Comparison of ENCODE assay signal across 1 cellular context in the genomic region with DNA sequence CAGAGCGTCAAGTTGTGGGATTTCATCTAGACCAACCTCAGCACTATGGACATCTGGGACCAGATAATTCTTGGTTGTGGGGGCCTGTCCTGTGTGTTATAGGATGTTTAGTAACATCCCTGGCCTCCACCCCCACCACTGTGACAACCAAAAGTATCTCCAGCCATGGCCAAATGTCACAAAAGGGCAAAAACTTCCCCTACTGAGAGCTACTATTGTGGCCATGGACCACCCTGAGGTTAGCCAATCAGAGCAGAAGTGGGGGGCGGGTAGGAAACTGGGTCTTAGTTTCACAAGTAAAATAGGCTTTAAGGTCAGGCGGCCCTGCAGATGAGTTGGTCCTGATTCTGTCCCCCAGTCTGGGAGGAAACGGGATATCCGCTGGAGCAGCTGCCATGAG.
TF ChIP-seq lines count a peak whose summit lies in the region.

No MANE protein-coding gene starts in this region.

TF ChIP-seq in WTC11, 78 proteins besides CTCF, POLR2A, EP300 and RAD21 (continued from another document):
- TF ChIP-seq, protein P1, sequence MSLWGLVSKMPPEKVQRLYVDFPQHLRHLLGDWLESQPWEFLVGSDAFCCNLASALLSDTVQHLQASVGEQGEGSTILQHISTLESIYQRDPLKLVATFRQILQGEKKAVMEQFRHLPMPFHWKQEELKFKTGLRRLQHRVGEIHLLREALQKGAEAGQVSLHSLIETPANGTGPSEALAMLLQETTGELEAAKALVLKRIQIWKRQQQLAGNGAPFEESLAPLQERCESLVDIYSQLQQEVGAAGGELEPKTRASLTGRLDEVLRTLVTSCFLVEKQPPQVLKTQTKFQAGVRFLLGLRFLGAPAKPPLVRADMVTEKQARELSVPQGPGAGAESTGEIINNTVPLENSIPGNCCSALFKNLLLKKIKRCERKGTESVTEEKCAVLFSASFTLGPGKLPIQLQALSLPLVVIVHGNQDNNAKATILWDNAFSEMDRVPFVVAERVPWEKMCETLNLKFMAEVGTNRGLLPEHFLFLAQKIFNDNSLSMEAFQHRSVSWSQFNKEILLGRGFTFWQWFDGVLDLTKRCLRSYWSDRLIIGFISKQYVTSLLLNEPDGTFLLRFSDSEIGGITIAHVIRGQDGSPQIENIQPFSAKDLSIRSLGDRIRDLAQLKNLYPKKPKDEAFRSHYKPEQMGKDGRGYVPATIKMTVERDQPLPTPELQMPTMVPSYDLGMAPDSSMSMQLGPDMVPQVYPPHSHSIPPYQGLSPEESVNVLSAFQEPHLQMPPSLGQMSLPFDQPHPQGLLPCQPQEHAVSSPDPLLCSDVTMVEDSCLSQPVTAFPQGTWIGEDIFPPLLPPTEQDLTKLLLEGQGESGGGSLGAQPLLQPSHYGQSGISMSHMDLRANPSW (CRISPR knock-in tag; conservative IDR thresholded peaks at IDR 0.05; ENCODE audit: low read depth), result no peak
- no peak for TF ChIP-seq IRF2 (CRISPR knock-in tag; IDR thresholded peaks at IDR 0.05; ENCODE audit: borderline replicate concordance, low read depth)
- no peak for TF ChIP-seq JUN (CRISPR knock-in tag; IDR thresholded peaks at IDR 0.05)
- no peak for TF ChIP-seq USF2 (CRISPR knock-in tag; IDR thresholded peaks at IDR 0.05)
- TF ChIP-seq NFYB (CRISPR knock-in tag; conservative IDR thresholded peaks at IDR 0.05; ENCODE audit: low read depth), result no peak
- TF ChIP-seq ZNF263 (CRISPR knock-in tag; IDR thresholded peaks at IDR 0.05; ENCODE audit: low read depth), result no peak
